Comparison of ENCODE assay signal across 9 cellular contexts in genomic region chrX:121308276-121308805, GRCh38.
A peak's percentile ranks its signal among the peaks of the same experiment; 100 is the strongest.
DNase-seq lines count a peak whose midpoint lies in the region; ATAC-seq and TF ChIP-seq lines count a peak whose summit lies in the region.
"Had no signal": no experiment of that assay in that cellular context is flagged by ENCODE, and none has a peak within 500 bp of the region (broad histone marks: within the 10 kb centered on the region; RNA-seq: fewer than 3 reads in every experiment).

No MANE protein-coding gene starts in this region.

- peak; percentile 25 for TF ChIP-seq CTCF in GM20000 (IDR thresholded peaks at IDR 0.05; ENCODE audit: extremely low read depth, missing control alignments)
- TF ChIP-seq CTCF in cardiac fibroblast (IDR thresholded peaks at IDR 0.05; ENCODE audit: low read depth, low read length) = peak; percentile 32
- TF ChIP-seq CTCF in nephron (IDR thresholded peaks at IDR 0.05; ENCODE audit: unreplicated experiment in 3 of 3) = peak; percentile 44 to 50 (median 44)

- H3K9me3 Mint-ChIP-seq in nephron = no peaks in the 10 kb centered on the region

- no peaks in the 10 kb centered on the region for H3K36me3 Mint-ChIP-seq in nephron (ENCODE audit: low read depth)

- H3K4me3 Mint-ChIP-seq in nephron = no peak overlapping the region

- no peaks in the 10 kb centered on the region for H3K4me1 ChIP-seq in SJCRH30
- H3K4me1 ChIP-seq: tibial artery had no signal

- no peaks in the 10 kb centered on the region for H3K36me3 ChIP-seq in SJCRH30
- H3K36me3 ChIP-seq: tibial artery had no signal

- no peaks in the 10 kb centered on the region for H3K4me1 Mint-ChIP-seq in nephron

- no peak overlapping the region for H3K4me3 ChIP-seq in SJCRH30
- H3K4me3 ChIP-seq in cardiac fibroblast (replicated peaks in 1 of 2; ENCODE audit: low read depth in 2 of 2, low read length in 2 of 2) = no peak overlapping the region
- H3K4me3 ChIP-seq: tibial artery had no signal

- no peak overlapping the region for H3K27ac Mint-ChIP-seq in nephron

- DNase-seq in GM04504 (ENCODE audit: low read depth) (peak; percentile 14), GM20000 (ENCODE audit: low spot score) (peak; percentile 28), SJCRH30 (peak; percentile 6 to 25), cardiac fibroblast (ENCODE audit: low read depth in 2 of 2) (peak; percentile 71 to 83), SW 1271 (lab: John Stamatoyannopoulos, UW) (no peak), HPDE6-E6E7 (ENCODE audit: extremely low spot score) (no peak)

- H3K27me3 Mint-ChIP-seq in nephron (ENCODE audit: low read depth) = no peaks in the 10 kb centered on the region

- H3K9me3 ChIP-seq in SJCRH30 (replicated peaks) = no peaks in the 10 kb centered on the region
- H3K9me3 ChIP-seq: tibial artery had no signal

- H3K27me3 ChIP-seq in SJCRH30 = no peaks in the 10 kb centered on the region
- H3K27me3 ChIP-seq: tibial artery had no signal

- no peak overlapping the region for H3K27ac ChIP-seq in SJCRH30
- H3K27ac ChIP-seq: tibial artery had no signal

- ATAC-seq in HG03469 (IDR thresholded peaks at IDR 0.05; ENCODE audit: unreplicated experiment) = peak; percentile 64

Comparison
In these comparisons a context has a peak if more than half of its experiments do, and no peak if none do; other contexts are left out.
1. DNase-seq: peak in GM04504 (single experiment), GM20000 (single experiment), SJCRH30 (2 of 2) and cardiac fibroblast (2 of 2); none in SW 1271 (0 of 2) and HPDE6-E6E7 (single experiment).
2. Peak in every context shown above with its lines, with median percentiles within 50 percentile points of each other: CTCF ChIP-seq.